ENCODE assay signal across 18 cellular contexts in genomic region chr6:168206186-168206585, GRCh38.
DNase-seq lines count a peak whose midpoint lies in the region; ATAC-seq and TF ChIP-seq lines count a peak whose summit lies in the region.
"Had no signal": no experiment of that assay in that cellular context is flagged by ENCODE, and none has a peak within 500 bp of the region (broad histone marks: within the 10 kb centered on the region; RNA-seq: fewer than 3 reads in every experiment).

No MANE protein-coding gene starts in this region.

- DNase-seq in Right ventricle myocardium inferior (ENCODE audit: missing footprints), result peak; percentile 40
- no peak for DNase-seq in right cardiac atrium
- DNase-seq in esophagus squamous epithelium (lab: John Stamatoyannopoulos, UW), result no peak
- DNase-seq in stimulated activated naive CD4-positive, alpha-beta T cell (lab: John Stamatoyannopoulos, UW), result no peak
- no peak for DNase-seq in effector CD8-positive, alpha-beta T cell (lab: John Stamatoyannopoulos, UW)
- no peak for DNase-seq in NCI-H2196 (lab: John Stamatoyannopoulos, UW; ENCODE audit: unreplicated experiment)
- DNase-seq: 8988T; CD4-positive, CD25-positive, alpha-beta regulatory T cell; GF-D8; KBM-7; NCI-H1048; NCI-H2107; NCI-H345; NCI-H69; PC-9 had no signal

- ATAC-seq in Right ventricle myocardium inferior (no peak), right cardiac atrium (no peak), GM18861 (IDR thresholded peaks at IDR 0.05; ENCODE audit: unreplicated experiment) (no peak)
- ATAC-seq: GM23338 had no signal

- H3K36me3 Mint-ChIP-seq in nephron (ENCODE audit: low read depth), result no peaks in the 10 kb centered on the region
- H3K36me3 Mint-ChIP-seq: CD4-positive, CD25-positive, alpha-beta regulatory T cell had no signal

- H3K4me1 ChIP-seq in right cardiac atrium (ENCODE audit: control insufficient read depth, insufficient read depth, low read length) (no peaks in the 10 kb centered on the region), esophagus squamous epithelium (peaks cover 0 to 24% (median 11%) of the 10 kb centered on the region in 3 donors)

- H3K27ac Mint-ChIP-seq in nephron, result peak overlapping the region in 2 of 3 experiments; percentile 24 to 71
- H3K27ac Mint-ChIP-seq: CD4-positive, CD25-positive, alpha-beta regulatory T cell; GM23338 had no signal

- TF ChIP-seq POLR2A in esophagus squamous epithelium (IDR thresholded peaks at IDR 0.05), result no peak

- H3K9me3 Mint-ChIP-seq in nephron, result peaks cover 17% of the 10 kb centered on the region

- H3K4me3 Mint-ChIP-seq in nephron, result no peak overlapping the region
- H3K4me3 Mint-ChIP-seq: CD4-positive, CD25-positive, alpha-beta regulatory T cell; GM23338 had no signal

- no peaks in the 10 kb centered on the region for H3K9me3 ChIP-seq in right cardiac atrium (ENCODE audit: control insufficient read depth, low read length)
- no peaks in the 10 kb centered on the region for H3K9me3 ChIP-seq in esophagus squamous epithelium

- TF ChIP-seq CTCF in esophagus squamous epithelium (IDR thresholded peaks at IDR 0.05) (no peak), nephron (IDR thresholded peaks at IDR 0.05; ENCODE audit: unreplicated experiment in 3 of 3) (no peak)

- peaks cover 25% of the 10 kb centered on the region for H3K4me1 Mint-ChIP-seq in nephron
- H3K4me1 Mint-ChIP-seq: CD4-positive, CD25-positive, alpha-beta regulatory T cell had no signal

- H3K27me3 ChIP-seq in right cardiac atrium (ENCODE audit: control insufficient read depth, insufficient read depth), result no peaks in the 10 kb centered on the region
- no peaks in the 10 kb centered on the region for H3K27me3 ChIP-seq in esophagus squamous epithelium

- peaks cover 7% of the 10 kb centered on the region for H3K27me3 Mint-ChIP-seq in nephron (ENCODE audit: low read depth)
- H3K27me3 Mint-ChIP-seq: CD4-positive, CD25-positive, alpha-beta regulatory T cell had no signal

- intact Hi-C loops in Right ventricle myocardium inferior (cut with DNase I) (no loop called here), right cardiac atrium (cut with DNase I) (no loop called here), esophagus squamous epithelium (cut with DNase I) (no loop called here)

- H3K4me3 ChIP-seq in right cardiac atrium (ENCODE audit: low read length) (no peak overlapping the region), esophagus squamous epithelium (no peak overlapping the region)
- H3K4me3 ChIP-seq: GM23338, PC-9 had no signal

- H3K27ac ChIP-seq in right cardiac atrium (ENCODE audit: low read length) (no peak overlapping the region), esophagus squamous epithelium (peak overlapping the region; percentile 66 to 87 (median 73))
- H3K27ac ChIP-seq: PC-9 had no signal

- no peaks in the 10 kb centered on the region for H3K36me3 ChIP-seq in esophagus squamous epithelium

- 86% methylated on average over 8 of the region's 8 CpGs for WGBS in right cardiac atrium
- 13 to 28% methylated on average over 1 to 3 of the region's 8 CpGs for WGBS in esophagus squamous epithelium, 2 donors
